In the genomic region with DNA sequence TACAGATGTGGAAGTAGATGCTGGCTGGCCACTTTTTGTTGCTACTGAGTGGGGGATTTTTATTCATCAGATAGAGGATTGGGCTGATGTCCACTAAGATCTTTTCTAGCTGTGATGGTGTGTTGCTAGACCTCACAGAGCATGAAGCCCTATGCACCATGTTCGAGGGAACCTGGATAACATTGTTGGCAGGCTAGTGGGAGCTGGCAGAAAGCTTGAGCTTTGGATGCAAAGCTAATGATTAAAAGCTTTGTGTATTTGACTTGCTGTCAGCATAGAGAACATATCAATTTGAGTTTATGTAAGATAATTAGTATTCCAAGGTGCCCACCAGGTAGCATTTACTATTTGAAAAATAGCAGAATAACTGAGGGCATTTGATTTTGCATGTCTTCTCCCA, we compare ENCODE assay signal across 18 cellular contexts. TPM values are rescaled to one million over a fixed set of nuclear protein-coding genes. Genes with fewer than 3 reads are reported as not detected.
DNase-seq lines count a peak whose midpoint lies in the region; ATAC-seq and TF ChIP-seq lines count a peak whose summit lies in the region.
"Had no signal": no experiment of that assay in that cellular context is flagged by ENCODE, and none has a peak within 500 bp of the region (broad histone marks: within the 10 kb centered on the region; RNA-seq: fewer than 3 reads in every experiment).

No MANE protein-coding gene starts in this region.

- H3K27ac ChIP-seq in CD8-positive, alpha-beta memory T cell (ENCODE audit: low read depth, low read length), result no peak overlapping the region
- H3K27ac ChIP-seq in SK-N-SH (ENCODE audit: low read depth in 2 of 2, low read length in 1 of 2), result no peak overlapping the region
- H3K27ac ChIP-seq: BLaER1, esophagus muscularis mucosa, WERI-Rb-1 had no signal

- no peak overlapping the region for H2AFZ ChIP-seq in SK-N-SH (ENCODE audit: low read depth)

- H3K4me3 Mint-ChIP-seq in CD8-positive, alpha-beta memory T cell, result peak overlapping the region in 1 of 7 donors; percentile 4
- H3K4me3 Mint-ChIP-seq in activated CD8-positive, alpha-beta T cell treated with anti-CD3 and anti-CD28 coated beads, Interleukin-2, amount 10 ng/mL, durations not matched to agents 7 days and 5 days, result no peak overlapping the region
- H3K4me3 Mint-ChIP-seq in natural killer cell, result no peak overlapping the region
- H3K4me3 Mint-ChIP-seq: brain had no signal

- peak overlapping the region; percentile 16 to 84 (median 70) for H3K27ac Mint-ChIP-seq in CD8-positive, alpha-beta memory T cell
- H3K27ac Mint-ChIP-seq in activated CD8-positive, alpha-beta T cell treated with anti-CD3 and anti-CD28 coated beads, Interleukin-2, amount 10 ng/mL, durations not matched to agents 7 days and 5 days, result peak overlapping the region; percentile 23
- H3K27ac Mint-ChIP-seq in natural killer cell, result peak overlapping the region; percentile 64 to 77

- DNase-seq in CD8-positive, alpha-beta memory T cell, result no peak
- DNase-seq in activated CD8-positive, alpha-beta T cell treated with anti-CD3 and anti-CD28 coated beads, Interleukin-2, amount 10 ng/mL, durations not matched to agents 7 days and 5 days, result no peak
- DNase-seq in natural killer cell (no peak), SK-N-SH (no peak), cerebellar cortex (ENCODE audit: low spot score) (no peak), SW480 (ENCODE audit: low spot score) (no peak)
- DNase-seq: activated naive CD4-positive, alpha-beta T cell treated with Interleukin-2 at 50 U/mL for 16 hours; DMS53; kidney; mucosa of descending colon; NCI-H1105; stimulated activated CD4-positive, alpha-beta T cell treated with anti-CD3 and anti-CD28 coated beads, Interleukin-4, amount 100 ng/mL, for 1 hour; trophoblast cell; WERI-Rb-1 had no signal

- no peaks in the 10 kb centered on the region for H3F3A ChIP-seq in SK-N-SH (replicated peaks; ENCODE audit: insufficient read depth)

- no peaks in the 10 kb centered on the region for H4K20me1 ChIP-seq in SK-N-SH (ENCODE audit: insufficient read depth)

- H3K9me3 Mint-ChIP-seq in CD8-positive, alpha-beta memory T cell, result no peaks in the 10 kb centered on the region
- no peaks in the 10 kb centered on the region for H3K9me3 Mint-ChIP-seq in activated CD8-positive, alpha-beta T cell treated with anti-CD3 and anti-CD28 coated beads, Interleukin-2, amount 10 ng/mL, durations not matched to agents 7 days and 5 days (ENCODE audit: insufficient read depth)
- H3K9me3 Mint-ChIP-seq in natural killer cell, result no peaks in the 10 kb centered on the region
- H3K9me3 Mint-ChIP-seq: brain had no signal

- H3K4me1 Mint-ChIP-seq in CD8-positive, alpha-beta memory T cell, result peaks cover 63 to 88% (median 75%) of the 10 kb centered on the region in 3 donors
- H3K4me1 Mint-ChIP-seq in activated CD8-positive, alpha-beta T cell treated with anti-CD3 and anti-CD28 coated beads, Interleukin-2, amount 10 ng/mL, durations not matched to agents 7 days and 5 days (ENCODE audit: low read depth), result peaks cover 3% of the 10 kb centered on the region
- H3K4me1 Mint-ChIP-seq in natural killer cell, result peaks cover 52 to 75% of the 10 kb centered on the region in 2 donors

- no peak for TF ChIP-seq EP300 in SK-N-SH (IDR thresholded peaks at IDR 0.05; ENCODE audit: borderline replicate concordance in 1 of 2, low read depth in 1 of 2, low read length in 1 of 2)

- no peaks in the 10 kb centered on the region for H3K27me3 ChIP-seq in CD8-positive, alpha-beta memory T cell (ENCODE audit: insufficient read depth, low read length, poor library complexity, severe bottlenecking)
- H3K27me3 ChIP-seq in SK-N-SH (ENCODE audit: insufficient read depth), result no peaks in the 10 kb centered on the region
- H3K27me3 ChIP-seq: BLaER1, esophagus muscularis mucosa had no signal

- H3K9me2 ChIP-seq in SK-N-SH, result no peaks in the 10 kb centered on the region

- no peaks in the 10 kb centered on the region for H3K79me2 ChIP-seq in SK-N-SH (ENCODE audit: insufficient read depth)

- no peaks in the 10 kb centered on the region for H3K9me3 ChIP-seq in CD8-positive, alpha-beta memory T cell (ENCODE audit: low read length)
- no peaks in the 10 kb centered on the region for H3K9me3 ChIP-seq in SK-N-SH
- H3K9me3 ChIP-seq: BLaER1, esophagus muscularis mucosa, mucosa of descending colon had no signal

- intact Hi-C loops in natural killer cell (cut with micrococcal nuclease), result no loop called here

- peaks cover 0 to 1% of the 10 kb centered on the region in 2 donors for H3K27me3 Mint-ChIP-seq in CD8-positive, alpha-beta memory T cell
- H3K27me3 Mint-ChIP-seq in activated CD8-positive, alpha-beta T cell treated with anti-CD3 and anti-CD28 coated beads, Interleukin-2, amount 10 ng/mL, durations not matched to agents 7 days and 5 days (ENCODE audit: low read depth), result no peaks in the 10 kb centered on the region
- H3K27me3 Mint-ChIP-seq in natural killer cell (ENCODE audit: low read depth in 2 of 2), result no peaks in the 10 kb centered on the region
- H3K27me3 Mint-ChIP-seq: brain had no signal

- TF ChIP-seq CTCF in natural killer cell (IDR thresholded peaks at IDR 0.05) (no peak), SK-N-SH (IDR thresholded peaks at IDR 0.05) (no peak)

- H3K36me3 Mint-ChIP-seq in CD8-positive, alpha-beta memory T cell, result peaks cover 8 to 68% (median 22%) of the 10 kb centered on the region in 3 donors
- peaks cover 55% of the 10 kb centered on the region for H3K36me3 Mint-ChIP-seq in activated CD8-positive, alpha-beta T cell treated with anti-CD3 and anti-CD28 coated beads, Interleukin-2, amount 10 ng/mL, durations not matched to agents 7 days and 5 days (ENCODE audit: low read depth)
- H3K36me3 Mint-ChIP-seq in natural killer cell, result no peaks in the 10 kb centered on the region

- no peak overlapping the region for H3K9ac ChIP-seq in SK-N-SH
- H3K9ac ChIP-seq: BLaER1 had no signal

- peak; percentile 1 for ATAC-seq in GM21723 (IDR thresholded peaks at IDR 0.05; ENCODE audit: unreplicated experiment)
- ATAC-seq in activated CD8-positive, alpha-beta T cell treated with anti-CD3 and anti-CD28 coated beads, Interleukin-2, amount 10 ng/mL, durations not matched to agents 7 days and 5 days, result no peak
- ATAC-seq in natural killer cell, result no peak
- ATAC-seq: mucosa of descending colon had no signal

- 91% methylated on average over 1 of the region's 1 CpG for WGBS in SK-N-SH (ENCODE audit: low lambda C conversion rate)

- peaks cover 10% of the 10 kb centered on the region for H3K36me3 ChIP-seq in CD8-positive, alpha-beta memory T cell (ENCODE audit: insufficient read depth, low read length)
- no peaks in the 10 kb centered on the region for H3K36me3 ChIP-seq in SK-N-SH (replicated peaks in 1 of 2; ENCODE audit: control insufficient read depth in 1 of 2, insufficient read depth in 2 of 2, low read length in 1 of 2)
- H3K36me3 ChIP-seq: esophagus muscularis mucosa, WERI-Rb-1 had no signal

- H3K4me3 ChIP-seq in CD8-positive, alpha-beta memory T cell (ENCODE audit: low read length), result no peak overlapping the region
- H3K4me3 ChIP-seq in SK-N-SH (ENCODE audit: low read depth in 2 of 2, low read length in 1 of 2), result no peak overlapping the region
- H3K4me3 ChIP-seq: BLaER1, esophagus muscularis mucosa, mucosa of descending colon had no signal

- CTCF ChIA-PET in CD8-positive, alpha-beta memory T cell (lab: Charles Lee), result interaction anchor here (1.1 to 3.3 kb wide), 5 partner anchors 23 to 175 kb away, joined by 3 to 11 read pairs (median 5); a partner anchor contains a TSS
- CTCF ChIA-PET in activated CD8-positive, alpha-beta T cell treated with anti-CD3 and anti-CD28 coated beads, Interleukin-2, amount 10 ng/mL, durations not matched to agents 7 days and 5 days (lab: Charles Lee), result interaction anchor here (1.6 kb wide), 1 partner anchor 140 kb away, joined by 5 read pairs; no protein-coding TSS in a partner anchor
- CTCF ChIA-PET in SK-N-SH (lab: Yijun Ruan, JAX), result no interaction called here

- H3K4me1 ChIP-seq in CD8-positive, alpha-beta memory T cell (ENCODE audit: insufficient read depth, low read length), result no peaks in the 10 kb centered on the region
- no peaks in the 10 kb centered on the region; a peak in 1 of 4 replicates for H3K4me1 ChIP-seq in SK-N-SH (ENCODE audit: control insufficient read depth in 1 of 2, insufficient read depth in 2 of 2, low read depth in 1 of 2, low read length in 1 of 2)

- no peak overlapping the region for H3K4me2 ChIP-seq in SK-N-SH
- H3K4me2 ChIP-seq: BLaER1 had no signal

- no peak for TF ChIP-seq RAD21 in SK-N-SH (IDR thresholded peaks at IDR 0.05; ENCODE audit: low read length)

- POLR2A ChIA-PET in CD8-positive, alpha-beta memory T cell (lab: Charles Lee), result interaction anchor here (0.6 to 0.9 kb wide), 2 partner anchors 38 to 39 kb away, joined by 3 to 7 read pairs; no protein-coding TSS in a partner anchor
- POLR2A ChIA-PET in activated CD8-positive, alpha-beta T cell treated with anti-CD3 and anti-CD28 coated beads, Interleukin-2, amount 10 ng/mL, durations not matched to agents 7 days and 5 days (lab: Charles Lee), result no interaction called here
- POLR2A ChIA-PET in SK-N-SH (lab: Yijun Ruan, JAX), result no interaction called here

TF ChIP-seq in SK-N-SH, 30 proteins besides CTCF, POLR2A, EP300 and RAD21 (continues in another document):
- TF ChIP-seq, protein P1, sequence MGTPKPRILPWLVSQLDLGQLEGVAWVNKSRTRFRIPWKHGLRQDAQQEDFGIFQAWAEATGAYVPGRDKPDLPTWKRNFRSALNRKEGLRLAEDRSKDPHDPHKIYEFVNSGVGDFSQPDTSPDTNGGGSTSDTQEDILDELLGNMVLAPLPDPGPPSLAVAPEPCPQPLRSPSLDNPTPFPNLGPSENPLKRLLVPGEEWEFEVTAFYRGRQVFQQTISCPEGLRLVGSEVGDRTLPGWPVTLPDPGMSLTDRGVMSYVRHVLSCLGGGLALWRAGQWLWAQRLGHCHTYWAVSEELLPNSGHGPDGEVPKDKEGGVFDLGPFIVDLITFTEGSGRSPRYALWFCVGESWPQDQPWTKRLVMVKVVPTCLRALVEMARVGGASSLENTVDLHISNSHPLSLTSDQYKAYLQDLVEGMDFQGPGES (IDR thresholded peaks at IDR 0.05; ENCODE audit: low read depth, low read length), result no peak
- TF ChIP-seq JUND (IDR thresholded peaks at IDR 0.05), result no peak

RNA-seq across cellular contexts. Expression of a gene that starts 59.1 kb away (rescaled TPM):
- total RNA-seq in CD8-positive, alpha-beta memory T cell, result 100 to 1,000 TPM in 1 of 2 experiments, 10 to 100 TPM in 1; 96.8 to 108 TPM
- polyA plus RNA-seq in CD8-positive, alpha-beta memory T cell, result 139 TPM
- total RNA-seq in activated CD8-positive, alpha-beta T cell treated with anti-CD3 and anti-CD28 coated beads, Interleukin-2, amount 10 ng/mL, durations not matched to agents 7 days and 5 days, result 100 to 1,000 TPM in 1 of 2 experiments, 10 to 100 TPM in 1; 99.1 to 109 TPM
- total RNA-seq in natural killer cell, result 100 to 1,000 TPM; 121 to 182 (median 146) TPM
- polyA plus RNA-seq in SK-N-SH (2012; rRNA removed), result 3.9 and 5.1 TPM in 2 replicates
- polyA plus RNA-seq in SK-N-SH (2012; cell fraction: cytosol; rRNA removed), result 3.6 and 4.5 TPM in 2 replicates
- polyA plus RNA-seq in SK-N-SH (2012; cell fraction: nucleus; rRNA removed), result 4.8 and 6.4 TPM in 2 replicates
